In the genomic region with DNA sequence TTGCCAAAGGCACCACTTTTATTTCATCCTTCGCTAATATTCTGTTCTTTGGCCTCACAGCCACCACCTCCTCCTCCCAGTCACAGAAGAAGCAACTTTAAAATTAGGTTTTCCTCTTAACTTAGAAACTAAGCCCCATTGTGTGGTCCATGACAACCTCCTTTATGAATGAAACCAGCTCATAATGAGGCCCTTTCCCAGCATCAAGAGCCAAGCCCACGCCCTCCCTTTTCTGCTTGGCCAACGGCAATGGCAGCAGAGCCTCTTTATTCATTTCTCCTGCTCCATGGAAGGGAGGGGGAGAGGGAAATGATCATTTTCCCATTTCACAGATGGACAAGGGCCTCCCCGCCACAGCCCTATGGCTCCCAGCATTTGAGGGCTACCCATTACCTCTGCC, we compare ENCODE assay signal across 18 cellular contexts.
A peak's percentile ranks its signal among the peaks of the same experiment; 100 is the strongest.
DNase-seq lines count a peak whose midpoint lies in the region; FAIRE-seq and TF ChIP-seq lines count a peak whose summit lies in the region.
"Had no signal": no experiment of that assay in that cellular context is flagged by ENCODE, and none has a peak within 500 bp of the region (broad histone marks: within the 10 kb centered on the region; RNA-seq: fewer than 3 reads in every experiment).

No MANE protein-coding gene starts in this region.

- no peaks in the 10 kb centered on the region for H3K9me3 ChIP-seq in esophagus muscularis mucosa
- H3K9me3 ChIP-seq: SJSA1 had no signal

- intact Hi-C loops in esophagus muscularis mucosa (cut with DNase I): no loop called here

- DNase-seq in esophagus muscularis mucosa (ENCODE audit: extremely low spot score) (peak; percentile 75), HTR-8/SVneo (ENCODE audit: insufficient read length, low spot score) (no peak), NCI-H2171 (lab: John Stamatoyannopoulos, UW) (no peak), NCI-H1930 (lab: John Stamatoyannopoulos, UW) (no peak)
- DNase-seq in activated CD8-positive, alpha-beta memory T cell treated with anti-CD3 and anti-CD28 coated beads, Interleukin-2, amount 50 U/mL, for 48 hours: no peak
- DNase-seq: ACHN, GDM1, H9, Karpas-422, NCI-H1417 treated with DMSO at 0.1 percent for 48 hours, NCI-H187 treated with DMSO at 0.1 percent for 48 hours, NCI-H2171 treated with DMSO at 0.1 percent for 48 hours, NCI-H446 treated with DMSO at 0.1 percent for 48 hours had no signal

- H3K4me3 ChIP-seq in esophagus muscularis mucosa (no peak overlapping the region), rectal smooth muscle tissue (ENCODE audit: low read length) (no peak overlapping the region)
- H3K4me3 ChIP-seq: SJSA1 had no signal

- H3K27ac ChIP-seq in esophagus muscularis mucosa (replicated peaks in 1 of 4) (peak overlapping the region; percentile 75 to 80 (median 77)), rectal smooth muscle tissue (ENCODE audit: low read depth, low read length) (peak overlapping the region; percentile 77)
- H3K27ac ChIP-seq: C4-2B, SJSA1 had no signal

- TF ChIP-seq EP300 in esophagus muscularis mucosa (IDR thresholded peaks at IDR 0.05): no peak

- no peaks in the 10 kb centered on the region for H3K27me3 ChIP-seq in esophagus muscularis mucosa
- no peaks in the 10 kb centered on the region for H3K27me3 ChIP-seq in rectal smooth muscle tissue (ENCODE audit: control insufficient read depth, insufficient read depth, low read length)
- H3K27me3 ChIP-seq: SJSA1 had no signal

- FAIRE-seq in HTR-8/SVneo (lab: Jason Lieb, UNC): no peak

- H3K27me3 Mint-ChIP-seq in nephron (ENCODE audit: low read depth): peaks cover 5% of the 10 kb centered on the region

- H3K9ac ChIP-seq in rectal smooth muscle tissue (ENCODE audit: low read length): no peak overlapping the region

- H3K4me1 ChIP-seq in esophagus muscularis mucosa: peaks cover 4 to 76% (median 71%) of the 10 kb centered on the region in 4 donors
- peaks cover 61% of the 10 kb centered on the region for H3K4me1 ChIP-seq in rectal smooth muscle tissue (ENCODE audit: control insufficient read depth, insufficient read depth, low read length)

- H3K4me3 Mint-ChIP-seq in nephron: peak overlapping the region in 1 of 3 experiments; percentile 6
- H3K4me3 Mint-ChIP-seq: H9, IgD-negative memory B cell had no signal

- H3K27ac Mint-ChIP-seq in nephron: peak overlapping the region in 2 of 3 experiments; percentile 8 to 93
- H3K27ac Mint-ChIP-seq: H9, IgD-negative memory B cell had no signal

- H3K9me3 Mint-ChIP-seq in nephron: no peaks in the 10 kb centered on the region
- H3K9me3 Mint-ChIP-seq: H9 had no signal

- TF ChIP-seq CTCF in esophagus muscularis mucosa (IDR thresholded peaks at IDR 0.05) (no peak), nephron (IDR thresholded peaks at IDR 0.05; ENCODE audit: unreplicated experiment in 3 of 3) (no peak)

- no peaks in the 10 kb centered on the region for H3K36me3 Mint-ChIP-seq in nephron (ENCODE audit: low read depth)
- H3K36me3 Mint-ChIP-seq: IgD-negative memory B cell had no signal

- no peak for TF ChIP-seq POLR2A in esophagus muscularis mucosa (IDR thresholded peaks at IDR 0.05; ENCODE audit: low read depth)

- H3K36me3 ChIP-seq in esophagus muscularis mucosa: no peaks in the 10 kb centered on the region
- no peaks in the 10 kb centered on the region for H3K36me3 ChIP-seq in rectal smooth muscle tissue (ENCODE audit: control insufficient read depth, insufficient read depth, low read length)
- H3K36me3 ChIP-seq: SJSA1 had no signal

- peaks cover 48% of the 10 kb centered on the region for H3K4me1 Mint-ChIP-seq in nephron
- H3K4me1 Mint-ChIP-seq: IgD-negative memory B cell had no signal

- WGBS in esophagus muscularis mucosa: 81% methylated on average over 4 of the region's 4 CpGs
